Comparison of ENCODE assay signal across 1 cellular context in genomic region chr19:6065685-6066365, GRCh38.
A peak's percentile ranks its signal among the peaks of the same experiment; 100 is the strongest.
TF ChIP-seq lines count a peak whose summit lies in the region.

No MANE protein-coding gene starts in this region.

TF ChIP-seq in HEK293, 187 proteins besides CTCF, POLR2A, EP300 and RAD21 (continued from another document):
- TF ChIP-seq PBX3 (CRISPR knock-in tag; IDR thresholded peaks at IDR 0.05) (no peak), ZNF274 (IDR thresholded peaks at IDR 0.05; ENCODE audit: low read length) (no peak), ZNF274 (tag by site-specific recombination; IDR thresholded peaks at IDR 0.05; ENCODE audit: borderline replicate concordance) (no peak), ZNF202 (tag by site-specific recombination; IDR thresholded peaks at IDR 0.05; ENCODE audit: borderline replicate concordance) (no peak), ZNF16 (tag by site-specific recombination; IDR thresholded peaks at IDR 0.05; ENCODE audit: low read depth) (no peak), HOXA7 (CRISPR knock-in tag; IDR thresholded peaks at IDR 0.05; ENCODE audit: borderline replicate concordance) (no peak), ZNF175 (tag by site-specific recombination; IDR thresholded peaks at IDR 0.05) (no peak), ZNF558 (tag by site-specific recombination; IDR thresholded peaks at IDR 0.05) (no peak), EGR2 (tag by site-specific recombination; IDR thresholded peaks at IDR 0.05; ENCODE audit: low read depth) (peak; percentile 79), SALL2 (tag by site-specific recombination; IDR thresholded peaks at IDR 0.05; ENCODE audit: borderline replicate concordance) (no peak), ZNF423 (tag by site-specific recombination; IDR thresholded peaks at IDR 0.05) (no peak), ZFHX2 (tag by site-specific recombination; conservative IDR thresholded peaks at IDR 0.05) (peak; percentile 87), ZBTB26 (tag by site-specific recombination; optimal IDR thresholded peaks at IDR 0.05) (no peak), ZNF692 (tag by site-specific recombination; IDR thresholded peaks at IDR 0.05) (no peak), PRDM10 (tag by site-specific recombination; IDR thresholded peaks at IDR 0.05) (no peak)
